Comparison of ENCODE assay signal across 8 cellular contexts in genomic region chrX:148609766-148610698, GRCh38.
DNase-seq lines count a peak whose midpoint lies in the region; ATAC-seq, FAIRE-seq and TF ChIP-seq lines count a peak whose summit lies in the region.

No MANE protein-coding gene starts in this region.

- H3K4me1 Mint-ChIP-seq in astrocyte (ENCODE audit: low read depth, unreplicated experiment), result peaks cover 1% of the 10 kb centered on the region

- TF ChIP-seq CTCF in GM10266 (IDR thresholded peaks at IDR 0.05; ENCODE audit: control insufficient read depth, insufficient read depth, low read depth, missing control alignments) (no peak), astrocyte (IDR thresholded peaks at IDR 0.05; ENCODE audit: insufficient read depth, low read depth, low read length) (no peak), prostate gland (IDR thresholded peaks at IDR 0.05) (no peak)

- H3K4me1 ChIP-seq in astrocyte (ENCODE audit: insufficient read depth, low read length) (no peaks in the 10 kb centered on the region), prostate gland (replicated peaks) (no peaks in the 10 kb centered on the region)

- H3K36me3 Mint-ChIP-seq in astrocyte (ENCODE audit: low read depth, unreplicated experiment), result no peaks in the 10 kb centered on the region

- H3K4me3 Mint-ChIP-seq in astrocyte (ENCODE audit: unreplicated experiment), result no peak overlapping the region

- no peaks in the 10 kb centered on the region for H3K27me3 ChIP-seq in astrocyte (ENCODE audit: insufficient read depth, low read length)
- no peaks in the 10 kb centered on the region for H3K27me3 ChIP-seq in prostate gland (replicated peaks; ENCODE audit: insufficient read depth)

- no peak for TF ChIP-seq POLR2A in prostate gland (IDR thresholded peaks at IDR 0.05)

- H2AFZ ChIP-seq in astrocyte (ENCODE audit: low read depth, low read length), result no peak overlapping the region

- no peak overlapping the region for H3K9ac ChIP-seq in astrocyte (ENCODE audit: low read length)

- peak; percentile 94 for FAIRE-seq in astrocyte (lab: Jason Lieb, UNC)

- H3K27ac ChIP-seq in astrocyte (ENCODE audit: low read depth, low read length), result no peak overlapping the region
- no peak overlapping the region for H3K27ac ChIP-seq in caudate nucleus (ENCODE audit: low read depth, low read length)
- no peak overlapping the region for H3K27ac ChIP-seq in prostate gland

- no peaks in the 10 kb centered on the region for H3K9me3 Mint-ChIP-seq in astrocyte (ENCODE audit: unreplicated experiment)

- H3K36me3 ChIP-seq in astrocyte (ENCODE audit: insufficient read depth, low read length), result no peaks in the 10 kb centered on the region
- no peaks in the 10 kb centered on the region for H3K36me3 ChIP-seq in prostate gland

- WGBS in prostate gland, result 76% methylated on average over 6 of the region's 6 CpGs

- H3K4me3 ChIP-seq in astrocyte (ENCODE audit: insufficient read depth, low read depth, low read length) (no peak overlapping the region), prostate gland (no peak overlapping the region)

- no peaks in the 10 kb centered on the region for H3K27me3 Mint-ChIP-seq in astrocyte (ENCODE audit: low read depth, unreplicated experiment)

- no peaks in the 10 kb centered on the region for H3K79me2 ChIP-seq in astrocyte (ENCODE audit: insufficient read depth, low read length)

- H3K9me3 ChIP-seq in astrocyte (ENCODE audit: insufficient read depth, low read depth, low read length), result no peaks in the 10 kb centered on the region
- H3K9me3 ChIP-seq in prostate gland, result no peaks in the 10 kb centered on the region

- H4K20me1 ChIP-seq in astrocyte (ENCODE audit: insufficient read depth, low read length), result no peaks in the 10 kb centered on the region

- H3K27ac Mint-ChIP-seq in astrocyte (ENCODE audit: unreplicated experiment), result no peak overlapping the region

- peak; percentile 72 for ATAC-seq in GM21423 (IDR thresholded peaks at IDR 0.05; ENCODE audit: unreplicated experiment)
- peak; percentile 59 for ATAC-seq in HG03558 (IDR thresholded peaks at IDR 0.05; ENCODE audit: extremely low read depth, unreplicated experiment)

- no peak overlapping the region for H3K4me2 ChIP-seq in astrocyte (ENCODE audit: low read length)

- peak; percentile 2 for DNase-seq in GM10266 (ENCODE audit: extremely low spot score)
- DNase-seq in astrocyte (ENCODE audit: low read depth), result no peak
- DNase-seq in caudate nucleus (lab: John Stamatoyannopoulos, UW), result no peak
- DNase-seq in midbrain (lab: John Stamatoyannopoulos, UW), result no peak
- no peak for DNase-seq in prostate gland (ENCODE audit: low spot score)
- DNase-seq in amniotic stem cell (lab: John Stamatoyannopoulos, UW), result no peak

- intact Hi-C loops in prostate gland (cut with DNase I), result no loop called here
